In genomic region chr4:40185830-40186664, GRCh38 we compare ENCODE assay signal across 9 cellular contexts. TPM values are rescaled to one million over a fixed set of nuclear protein-coding genes. Genes with fewer than 3 reads are reported as not detected.
DNase-seq lines count a peak whose midpoint lies in the region; ATAC-seq and TF ChIP-seq lines count a peak whose summit lies in the region.
"Had no signal": no experiment of that assay in that cellular context is flagged by ENCODE, and none has a peak within 500 bp of the region (broad histone marks: within the 10 kb centered on the region; RNA-seq: fewer than 3 reads in every experiment).

No MANE protein-coding gene starts in this region.

- H3K4me1 Mint-ChIP-seq in stimulated activated naive CD8-positive, alpha-beta T cell treated with anti-CD3 and anti-CD28 coated beads, Interleukin-15, Interleukin-2, amounts not matched to agents 100 ng/mL and 50 ng/mL, for 24 hours (ENCODE audit: low read depth), result peaks cover 83% of the 10 kb centered on the region
- peaks cover 70% of the 10 kb centered on the region for H3K4me1 Mint-ChIP-seq in stimulated activated naive CD8-positive, alpha-beta T cell treated with anti-CD3 and anti-CD28 coated beads, Interleukin-15, amount 100 ng/mL, for 72 hours
- H3K4me1 Mint-ChIP-seq in activated naive CD8-positive, alpha-beta T cell treated with anti-CD3 and anti-CD28 coated beads, Interleukin-2, amount 50 U/mL, for 24 hours, result peaks cover 74% of the 10 kb centered on the region

- TF ChIP-seq CTCF in smooth muscle cell (IDR thresholded peaks at IDR 0.05; ENCODE audit: borderline replicate concordance, insufficient read depth, poor library complexity, severe bottlenecking), result no peak
- no peak for TF ChIP-seq CTCF in coronary artery (IDR thresholded peaks at IDR 0.05)

- no peaks in the 10 kb centered on the region for H3K79me2 ChIP-seq in smooth muscle cell (ENCODE audit: low read depth)

- no peaks in the 10 kb centered on the region for H3K36me3 ChIP-seq in smooth muscle cell (ENCODE audit: low read depth)
- H3K36me3 ChIP-seq: right lobe of liver had no signal

- no peaks in the 10 kb centered on the region for H3F3A ChIP-seq in smooth muscle cell (ENCODE audit: low read depth)

- no peaks in the 10 kb centered on the region for H3K9me3 Mint-ChIP-seq in stimulated activated naive CD8-positive, alpha-beta T cell treated with anti-CD3 and anti-CD28 coated beads, Interleukin-15, Interleukin-2, amounts not matched to agents 100 ng/mL and 50 ng/mL, for 24 hours
- peaks cover 0 to 3% of the 10 kb centered on the region in 2 donors for H3K9me3 Mint-ChIP-seq in stimulated activated naive CD8-positive, alpha-beta T cell treated with anti-CD3 and anti-CD28 coated beads, Interleukin-15, amount 100 ng/mL, for 72 hours
- no peaks in the 10 kb centered on the region for H3K9me3 Mint-ChIP-seq in activated naive CD8-positive, alpha-beta T cell treated with anti-CD3 and anti-CD28 coated beads, Interleukin-2, amount 50 U/mL, for 24 hours

- H3K27me3 ChIP-seq in smooth muscle cell (ENCODE audit: low read depth), result no peaks in the 10 kb centered on the region
- H3K27me3 ChIP-seq: right lobe of liver had no signal

- no peak overlapping the region for H2AFZ ChIP-seq in smooth muscle cell (ENCODE audit: low read depth)

- ATAC-seq in stimulated activated naive CD8-positive, alpha-beta T cell treated with anti-CD3 and anti-CD28 coated beads, Interleukin-15, amount 100 ng/mL, for 72 hours, result no peak
- ATAC-seq in HG03060 (IDR thresholded peaks at IDR 0.05; ENCODE audit: low read depth, unreplicated experiment) (peak; percentile 41), GM18873 (IDR thresholded peaks at IDR 0.05; ENCODE audit: low FRiP score, unreplicated experiment) (no peak)
- ATAC-seq in activated naive CD8-positive, alpha-beta T cell treated with anti-CD3 and anti-CD28 coated beads, Interleukin-2, amount 50 U/mL, for 24 hours, result no peak
- ATAC-seq: right lobe of liver had no signal

- peak overlapping the region; percentile 71 for H3K27ac Mint-ChIP-seq in stimulated activated naive CD8-positive, alpha-beta T cell treated with anti-CD3 and anti-CD28 coated beads, Interleukin-15, Interleukin-2, amounts not matched to agents 100 ng/mL and 50 ng/mL, for 24 hours
- peak overlapping the region in 1 of 2 donors; percentile 27 for H3K27ac Mint-ChIP-seq in stimulated activated naive CD8-positive, alpha-beta T cell treated with anti-CD3 and anti-CD28 coated beads, Interleukin-15, amount 100 ng/mL, for 72 hours
- H3K27ac Mint-ChIP-seq in activated naive CD8-positive, alpha-beta T cell treated with anti-CD3 and anti-CD28 coated beads, Interleukin-2, amount 50 U/mL, for 24 hours, result peak overlapping the region; percentile 73

- H3K9ac ChIP-seq in smooth muscle cell (ENCODE audit: low read depth), result no peak overlapping the region

- WGBS in smooth muscle cell (ENCODE audit: low lambda C conversion rate), result 92% methylated on average over 5 of the region's 5 CpGs

- no peaks in the 10 kb centered on the region for H3K36me3 Mint-ChIP-seq in stimulated activated naive CD8-positive, alpha-beta T cell treated with anti-CD3 and anti-CD28 coated beads, Interleukin-15, Interleukin-2, amounts not matched to agents 100 ng/mL and 50 ng/mL, for 24 hours (ENCODE audit: low read depth)
- H3K36me3 Mint-ChIP-seq in activated naive CD8-positive, alpha-beta T cell treated with anti-CD3 and anti-CD28 coated beads, Interleukin-2, amount 50 U/mL, for 24 hours (ENCODE audit: low read depth), result no peaks in the 10 kb centered on the region

- H3K9me3 ChIP-seq in smooth muscle cell (replicated peaks; ENCODE audit: low read depth), result no peaks in the 10 kb centered on the region
- H3K9me3 ChIP-seq: right lobe of liver had no signal

- no peak overlapping the region for H3K27ac ChIP-seq in smooth muscle cell (ENCODE audit: low read depth)
- no peak overlapping the region for H3K27ac ChIP-seq in coronary artery
- H3K27ac ChIP-seq: right lobe of liver had no signal

- no peak overlapping the region for H3K4me3 Mint-ChIP-seq in stimulated activated naive CD8-positive, alpha-beta T cell treated with anti-CD3 and anti-CD28 coated beads, Interleukin-15, Interleukin-2, amounts not matched to agents 100 ng/mL and 50 ng/mL, for 24 hours
- no peak overlapping the region for H3K4me3 Mint-ChIP-seq in stimulated activated naive CD8-positive, alpha-beta T cell treated with anti-CD3 and anti-CD28 coated beads, Interleukin-15, amount 100 ng/mL, for 72 hours
- no peak overlapping the region for H3K4me3 Mint-ChIP-seq in activated naive CD8-positive, alpha-beta T cell treated with anti-CD3 and anti-CD28 coated beads, Interleukin-2, amount 50 U/mL, for 24 hours

- no peak for DNase-seq in stimulated activated naive CD8-positive, alpha-beta T cell treated with anti-CD3 and anti-CD28 coated beads, Interleukin-15, amount 100 ng/mL, for 72 hours
- DNase-seq in activated naive CD8-positive, alpha-beta T cell treated with anti-CD3 and anti-CD28 coated beads, Interleukin-2, amount 50 U/mL, for 24 hours, result no peak
- DNase-seq in smooth muscle cell (lab: John Stamatoyannopoulos, UW; ENCODE audit: unreplicated experiment), result no peak
- no peak for DNase-seq in coronary artery (ENCODE audit: low spot score)
- no peak for DNase-seq in cerebellum (ENCODE audit: low spot score)
- DNase-seq: right lobe of liver had no signal

- H3K4me3 ChIP-seq in smooth muscle cell (no peak overlapping the region), coronary artery (no peak overlapping the region)
- H3K4me3 ChIP-seq: right lobe of liver had no signal

- no peaks in the 10 kb centered on the region for H3K27me3 Mint-ChIP-seq in stimulated activated naive CD8-positive, alpha-beta T cell treated with anti-CD3 and anti-CD28 coated beads, Interleukin-15, Interleukin-2, amounts not matched to agents 100 ng/mL and 50 ng/mL, for 24 hours
- H3K27me3 Mint-ChIP-seq in stimulated activated naive CD8-positive, alpha-beta T cell treated with anti-CD3 and anti-CD28 coated beads, Interleukin-15, amount 100 ng/mL, for 72 hours, result no peaks in the 10 kb centered on the region
- no peaks in the 10 kb centered on the region for H3K27me3 Mint-ChIP-seq in activated naive CD8-positive, alpha-beta T cell treated with anti-CD3 and anti-CD28 coated beads, Interleukin-2, amount 50 U/mL, for 24 hours

- H3K4me2 ChIP-seq in smooth muscle cell, result no peak overlapping the region

- peaks cover 3% of the 10 kb centered on the region for H3K4me1 ChIP-seq in smooth muscle cell (ENCODE audit: low read depth)

- H4K20me1 ChIP-seq in smooth muscle cell (ENCODE audit: low read depth), result no peaks in the 10 kb centered on the region

RNA-seq across cellular contexts. Expression of gene RHOH, which starts 10.8 kb away (rescaled TPM):
- total RNA-seq in smooth muscle cell (not detected in 2 replicates), cerebellum (0.18 TPM)
- 0.46 TPM in 1 of 2 replicates, not detected in the other for polyA plus RNA-seq in smooth muscle cell
